10 cellular contexts compared by ENCODE assay signal in genomic region chr1:155218854-155219591, GRCh38. TPM values are rescaled to one million over a fixed set of nuclear protein-coding genes. Genes with fewer than 3 reads are reported as not detected.
DNase-seq lines count a peak whose midpoint lies in the region; ATAC-seq, FAIRE-seq and TF ChIP-seq lines count a peak whose summit lies in the region.
"Had no signal": no experiment of that assay in that cellular context is flagged by ENCODE, and none has a peak within 500 bp of the region (broad histone marks: within the 10 kb centered on the region; RNA-seq: fewer than 3 reads in every experiment).

No MANE protein-coding gene starts in this region.

- TF ChIP-seq POLR2A in GM12892 (IDR thresholded peaks at IDR 0.05; ENCODE audit: low read depth, low read length) = no peak

- peak overlapping the region; percentile 56 for H3K4me3 Mint-ChIP-seq in WTC11
- H3K4me3 Mint-ChIP-seq: T-cell had no signal

- CTCF ChIA-PET in WTC11 (lab: Charles Lee) = interaction anchor here (1.0 to 2.6 kb wide), 5 partner anchors 12 to 46 kb away, joined by 3 to 14 read pairs (median 8); partner anchors contain the start of genes KRTCAP2 and THBS3

- DNase-seq in DMS 273 (lab: John Stamatoyannopoulos, UW; ENCODE audit: unreplicated experiment) = peak; percentile 64
- DNase-seq in DMS 273 treated with DMSO at 0.1 percent for 48 hours (lab: John Stamatoyannopoulos, UW) = no peak
- peak; percentile 67 for DNase-seq in MV-4-11 (lab: John Stamatoyannopoulos, UW)
- no peak for DNase-seq in WTC11 (ENCODE audit: low spot score)
- peak; percentile 69 for DNase-seq in fibroblast of villous mesenchyme (ENCODE audit: low read depth)
- DNase-seq in nucleus accumbens (lab: John Stamatoyannopoulos, UW) = peak in 50 of 56 donors; percentile 7 to 82 (median 56)
- DNase-seq in GM12892 (ENCODE audit: insufficient read length) = no peak

- no peaks in the 10 kb centered on the region for H3K9me3 Mint-ChIP-seq in WTC11
- H3K9me3 Mint-ChIP-seq: T-cell had no signal

- no peaks in the 10 kb centered on the region for H3K27me3 Mint-ChIP-seq in WTC11 (ENCODE audit: low read depth)
- H3K27me3 Mint-ChIP-seq: T-cell had no signal

- H3K4me1 Mint-ChIP-seq in WTC11 = peaks cover 12% of the 10 kb centered on the region

- H3K4me3 ChIP-seq in fibroblast of villous mesenchyme (ENCODE audit: low read depth, low read length) = no peak overlapping the region

- TF ChIP-seq CTCF in WTC11 (IDR thresholded peaks at IDR 0.05) (no peak), fibroblast of villous mesenchyme (IDR thresholded peaks at IDR 0.05; ENCODE audit: insufficient read depth, low read depth, low read length) (no peak)

- H3K36me3 Mint-ChIP-seq in WTC11 = peaks cover 5% of the 10 kb centered on the region

- no peak for FAIRE-seq in GM12892 (lab: Jason Lieb, UNC)
- FAIRE-seq: A204.1 had no signal

- POLR2A ChIA-PET in WTC11 (lab: Charles Lee) = interaction anchor here (0.7 to 1.5 kb wide), 3 partner anchors 15 to 24 kb away, joined by 3 to 4 read pairs (median 3); no protein-coding TSS in a partner anchor

- ATAC-seq in WTC11 (peak; percentile 28), HG02678 (IDR thresholded peaks at IDR 0.05; ENCODE audit: unreplicated experiment) (no peak)

- H3K27ac Mint-ChIP-seq in WTC11 = peak overlapping the region; percentile 82

TF ChIP-seq in WTC11, 78 proteins besides CTCF, POLR2A, EP300 and RAD21:
- no peak for TF ChIP-seq SMAD4 (CRISPR knock-in tag; IDR thresholded peaks at IDR 0.05)
- TF ChIP-seq ZBTB21 (CRISPR knock-in tag; IDR thresholded peaks at IDR 0.05; ENCODE audit: borderline replicate concordance) = no peak
- TF ChIP-seq USF2 (CRISPR knock-in tag; IDR thresholded peaks at IDR 0.05) = peak; percentile 97
- no peak for TF ChIP-seq RELA (CRISPR knock-in tag; IDR thresholded peaks at IDR 0.05; ENCODE audit: borderline replicate concordance)
- peak; percentile 98 for TF ChIP-seq USF1 (CRISPR knock-in tag; IDR thresholded peaks at IDR 0.05)
TF ChIP-seq in WTC11: peak in this region for 2.

RNA-seq across cellular contexts. Expression of gene MTX1, which starts 10.5 kb away (rescaled TPM):
- total RNA-seq in WTC11 (2021) (57.5 to 62.8 TPM (median 60.4 TPM) in 3 replicates), fibroblast of villous mesenchyme (38.0 and 45.1 TPM in 2 replicates)
- 36.4 TPM for polyA plus RNA-seq in GM12892 (2012; ENCODE audit: missing spikeins)

RNA-seq across cellular contexts. Expression of gene THBS3, which starts 11.3 kb away (rescaled TPM):
- total RNA-seq in WTC11 (2021) (4.0 to 5.3 TPM (median 5.3 TPM) in 3 replicates), fibroblast of villous mesenchyme (32.8 and 35.8 TPM in 2 replicates)
- polyA plus RNA-seq in GM12892 (2012; ENCODE audit: missing spikeins) = 7.3 TPM

RNA-seq across cellular contexts. Expression of gene ENTREP3, which starts 36.3 kb away (rescaled TPM):
- total RNA-seq in WTC11 (2021) = 65.3 to 67.8 TPM (median 66.6 TPM) in 3 replicates
- total RNA-seq in fibroblast of villous mesenchyme = 7.7 and 7.8 TPM in 2 replicates
- 6.4 TPM for polyA plus RNA-seq in GM12892 (2012; ENCODE audit: missing spikeins)

RNA-seq across cellular contexts. Expression of gene SCAMP3, which starts 43.1 kb away (rescaled TPM):
- 50.0 to 58.8 TPM (median 52.2 TPM) in 3 replicates for total RNA-seq in WTC11 (2021)
- total RNA-seq in fibroblast of villous mesenchyme = 33.7 and 35.8 TPM in 2 replicates
- 32.2 TPM for polyA plus RNA-seq in GM12892 (2012; ENCODE audit: missing spikeins)

RNA-seq across cellular contexts. Expression of gene TRIM46, which starts 45.4 kb away (rescaled TPM):
- total RNA-seq in WTC11 (2021) (20.3 to 22.1 TPM (median 21.4 TPM) in 3 replicates), fibroblast of villous mesenchyme (6.5 and 7.7 TPM in 2 replicates)
- 1.1 TPM for polyA plus RNA-seq in GM12892 (2012; ENCODE audit: missing spikeins)

Comparison
In these comparisons a context has a peak if more than half of its experiments do, and no peak if none do; other contexts are left out.
1. DNase-seq: peak in DMS 273 (single experiment), MV-4-11 (single experiment), fibroblast of villous mesenchyme (single experiment) and nucleus accumbens (50 of 56); none in DMS 273 treated with DMSO at 0.1 percent for 48 hours (single experiment), WTC11 (single experiment) and GM12892 (single experiment).